In the genomic region with DNA sequence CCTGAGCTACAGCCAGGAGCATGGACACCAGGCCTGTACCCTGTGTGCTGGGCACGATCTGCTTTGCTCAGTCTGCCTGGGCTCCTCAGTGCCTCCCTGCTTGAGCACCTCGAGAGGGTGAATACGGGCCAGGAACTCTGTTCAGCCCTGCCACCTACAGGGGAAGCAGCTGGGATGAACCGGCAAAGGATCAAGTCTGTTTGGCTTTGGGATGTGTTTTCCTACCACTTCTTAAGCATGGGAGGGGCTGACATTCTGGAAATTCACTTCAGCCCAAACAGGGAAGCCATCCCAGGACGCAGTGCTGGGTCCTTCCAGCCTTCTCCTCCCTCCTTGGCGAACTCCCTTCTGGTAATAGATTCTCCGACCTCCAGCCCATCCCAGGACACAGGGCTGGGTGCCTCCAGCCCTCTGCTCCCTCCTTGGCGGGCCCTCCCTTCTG, we compare ENCODE assay signal across 8 cellular contexts. TPM values are rescaled to one million over a fixed set of nuclear protein-coding genes. Genes with fewer than 3 reads are reported as not detected.
DNase-seq lines count a peak whose midpoint lies in the region; ATAC-seq and TF ChIP-seq lines count a peak whose summit lies in the region.

No MANE protein-coding gene starts in this region.

- H3K36me3 ChIP-seq in gastroesophageal sphincter = peaks cover 0 to 10% of the 10 kb centered on the region in 2 donors
- no peaks in the 10 kb centered on the region for H3K36me3 ChIP-seq in trophoblast cell (ENCODE audit: control insufficient read depth in 1 of 2, insufficient read depth in 2 of 2, low read length in 2 of 2)

- no peak overlapping the region for H3K9ac ChIP-seq in trophoblast cell (ENCODE audit: low read length)

- WGBS in gastroesophageal sphincter (ENCODE audit: low coverage in 1 of 2), 2 donors = 28 to 39% methylated on average over 3 to 6 of the region's 8 CpGs
- no CpG with 5 or more reads among the region's 8 CpGs for WGBS in trophoblast cell (ENCODE audit: extremely low coverage, insufficient coverage, insufficient read length)

- ATAC-seq in gastroesophageal sphincter = peak; percentile 89
- no peak for ATAC-seq in HG02852 (IDR thresholded peaks at IDR 0.05; ENCODE audit: unreplicated experiment)
- ATAC-seq in HG03196 (IDR thresholded peaks at IDR 0.05; ENCODE audit: unreplicated experiment) = no peak

- H3K79me2 ChIP-seq in trophoblast cell (ENCODE audit: control insufficient read depth, insufficient read depth, low read length, poor library complexity) = no peaks in the 10 kb centered on the region

- H4K12ac ChIP-seq in trophoblast cell (ENCODE audit: low read depth, low read length) = no peak overlapping the region

- no peak overlapping the region for H3K4ac ChIP-seq in trophoblast cell (ENCODE audit: low read depth, low read length)

- TF ChIP-seq CTCF in gastroesophageal sphincter (IDR thresholded peaks at IDR 0.05) = peak in 3 of 4 experiments; percentile 71 to 72 (median 72)

- no peak overlapping the region for H3K4me2 ChIP-seq in trophoblast cell (ENCODE audit: low read length)

- H3K18ac ChIP-seq in trophoblast cell (ENCODE audit: low read length) = no peak overlapping the region

- no peak overlapping the region for H2BK5ac ChIP-seq in trophoblast cell (ENCODE audit: low read depth, low read length, poor library complexity)

- no peaks in the 10 kb centered on the region for H3K79me1 ChIP-seq in trophoblast cell (ENCODE audit: low read length)

- H4K91ac ChIP-seq in trophoblast cell (ENCODE audit: low read depth, low read length) = no peak overlapping the region

- H3K27ac ChIP-seq in gastroesophageal sphincter (peak overlapping the region; percentile 86 to 93 (median 93)), trophoblast cell (ENCODE audit: low read depth, low read length) (no peak overlapping the region)

- peak; percentile 47 to 63 for DNase-seq in NCI-H2081 (lab: John Stamatoyannopoulos, UW)
- DNase-seq in NCI-H2081 treated with DMSO at 0.1 percent for 48 hours (lab: John Stamatoyannopoulos, UW) = no peak
- DNase-seq in SW480 (ENCODE audit: low spot score) = peak; percentile 30
- DNase-seq in trophoblast cell = peak in 1 of 2 donors; percentile 48
- DNase-seq in MV-4-11 (lab: John Stamatoyannopoulos, UW) = no peak

- H2BK120ac ChIP-seq in trophoblast cell (ENCODE audit: insufficient read depth, low read length, poor library complexity) = no peak overlapping the region

- H3K14ac ChIP-seq in trophoblast cell (ENCODE audit: low read length) = no peak overlapping the region

- peak overlapping the region; percentile 17 for H2AFZ ChIP-seq in trophoblast cell (ENCODE audit: insufficient read depth, low read length, poor library complexity)

- H3K27me3 ChIP-seq in gastroesophageal sphincter (no peaks in the 10 kb centered on the region), trophoblast cell (ENCODE audit: insufficient read depth, low read length) (no peaks in the 10 kb centered on the region)

- no peak overlapping the region for H2BK12ac ChIP-seq in trophoblast cell (ENCODE audit: low read length)

- H3K23ac ChIP-seq in trophoblast cell (ENCODE audit: low read length) = no peak overlapping the region

- no peak overlapping the region for H4K8ac ChIP-seq in trophoblast cell (ENCODE audit: low read depth, low read length)

- H2AK5ac ChIP-seq in trophoblast cell (ENCODE audit: low read length) = no peak overlapping the region

- no peak for TF ChIP-seq POLR2A in gastroesophageal sphincter (IDR thresholded peaks at IDR 0.05)

- TF ChIP-seq EP300 in gastroesophageal sphincter (IDR thresholded peaks at IDR 0.05) = no peak

- H3K4me1 ChIP-seq in gastroesophageal sphincter = peaks cover 2 to 77% (median 19%) of the 10 kb centered on the region in 3 donors
- H3K4me1 ChIP-seq in trophoblast cell (ENCODE audit: control insufficient read depth in 1 of 2, insufficient read depth in 2 of 2, low read length in 2 of 2) = no peaks in the 10 kb centered on the region

- no peak overlapping the region for H3K4me3 ChIP-seq in gastroesophageal sphincter
- H3K4me3 ChIP-seq in trophoblast cell (ENCODE audit: low read depth, low read length) = no peak overlapping the region

- H3K9me3 ChIP-seq in gastroesophageal sphincter (no peaks in the 10 kb centered on the region), trophoblast cell (ENCODE audit: insufficient read depth, low read depth, low read length) (no peaks in the 10 kb centered on the region)

RNA-seq across cellular contexts. Expression of gene SELENON, which starts 55.8 kb away (rescaled TPM):
- total RNA-seq in gastroesophageal sphincter = 10 to 100 TPM; 33.5 to 82.8 (median 39.4) TPM
- 54.3 and 54.5 TPM in 2 replicates for polyA plus RNA-seq in trophoblast cell (2013)

Comparison
In these comparisons a context has a peak if more than half of its experiments do, and no peak if none do; other contexts are left out.
1. DNase-seq: peak in NCI-H2081 (2 of 2) and SW480 (single experiment); none in NCI-H2081 treated with DMSO at 0.1 percent for 48 hours (single experiment) and MV-4-11 (single experiment).